ENCODE assay signal across 8 cellular contexts in genomic region chr6:21914121-21914973, GRCh38.
DNase-seq lines count a peak whose midpoint lies in the region; ATAC-seq and TF ChIP-seq lines count a peak whose summit lies in the region.

No MANE protein-coding gene starts in this region.

- H3K4me2 ChIP-seq in neuronal stem cell (ENCODE audit: insufficient read depth, low read length, poor library complexity, severe bottlenecking), result no peak overlapping the region

- H3K36me3 ChIP-seq in mucosa of descending colon (ENCODE audit: low read depth) (no peaks in the 10 kb centered on the region), neuronal stem cell (replicated peaks in 1 of 2; ENCODE audit: control insufficient read depth in 2 of 2, insufficient read depth in 2 of 2, low read length in 2 of 2) (peaks cover 0 to 23% of the 10 kb centered on the region in 2 donors)

- H3K27ac ChIP-seq in neuronal stem cell (replicated peaks; ENCODE audit: low read length), result no peak overlapping the region

- no peak overlapping the region for H3K14ac ChIP-seq in neuronal stem cell (ENCODE audit: low read length)

- no peak overlapping the region for H3K18ac ChIP-seq in neuronal stem cell (ENCODE audit: low read length)

- peaks cover 13% of the 10 kb centered on the region for H3K36me3 Mint-ChIP-seq in Calu3 (ENCODE audit: insufficient read depth, unreplicated experiment)
- H3K36me3 Mint-ChIP-seq in activated naive CD8-positive, alpha-beta T cell, result peaks cover 2% of the 10 kb centered on the region

- in situ Hi-C loops in GM13976 (cut with MboI; ENCODE audit: low sequenced_read_pairs, unreplicated experiment) (no loop called here), KBM-7 (cut with MboI; ENCODE audit: low pct_unique_long_range_greater_than_20kb, low sequenced_read_pairs) (no loop called here)

- no peak overlapping the region for H2AK5ac ChIP-seq in neuronal stem cell (ENCODE audit: low read depth, low read length)

- H2BK15ac ChIP-seq in neuronal stem cell (ENCODE audit: low read length), result no peak overlapping the region

- no peak overlapping the region for H3K23ac ChIP-seq in neuronal stem cell (ENCODE audit: low read depth, low read length, poor library complexity)

- H4K8ac ChIP-seq in neuronal stem cell (ENCODE audit: low read depth, low read length), result no peak overlapping the region

- H2BK120ac ChIP-seq in neuronal stem cell (ENCODE audit: low read depth, low read length), result no peak overlapping the region

- no CpG with 5 or more reads among the region's 8 CpGs for WGBS in neuronal stem cell (ENCODE audit: extremely low coverage in 2 of 2, insufficient read length in 2 of 2, insufficient replicate concordance in 1 of 2), 2 donors

- CTCF ChIA-PET in Calu3 (lab: Charles Lee), result no interaction called here

- peak; percentile 27 for ATAC-seq in mucosa of descending colon

- no peaks in the 10 kb centered on the region for H3K27me3 Mint-ChIP-seq in Calu3 (ENCODE audit: unreplicated experiment)
- H3K27me3 Mint-ChIP-seq in activated naive CD8-positive, alpha-beta T cell, result peaks cover 1% of the 10 kb centered on the region

- H3K9me3 ChIP-seq in mucosa of descending colon, result no peaks in the 10 kb centered on the region
- H3K9me3 ChIP-seq in neuronal stem cell (replicated peaks in 1 of 2; ENCODE audit: control insufficient read depth in 2 of 2, insufficient read depth in 1 of 2, low read depth in 1 of 2, low read length in 2 of 2), result peaks cover 0 to 2% of the 10 kb centered on the region in 2 donors

- H2BK5ac ChIP-seq in neuronal stem cell (ENCODE audit: low read length), result no peak overlapping the region

- H3K4me3 ChIP-seq in mucosa of descending colon (no peak overlapping the region), neuronal stem cell (ENCODE audit: low read length in 2 of 2) (no peak overlapping the region)

- TF ChIP-seq CTCF in Calu3 (IDR thresholded peaks at IDR 0.05; ENCODE audit: unreplicated experiment), result no peak
- no peak for TF ChIP-seq CTCF in mucosa of descending colon (IDR thresholded peaks at IDR 0.05)
- TF ChIP-seq CTCF in GM13976 (IDR thresholded peaks at IDR 0.05; ENCODE audit: borderline replicate concordance, control extremely low read depth, extremely low read depth, insufficient read depth, missing control alignments), result no peak

- no peak overlapping the region for H3K4ac ChIP-seq in neuronal stem cell (ENCODE audit: low read length)

- H4K91ac ChIP-seq in neuronal stem cell (ENCODE audit: low read depth, low read length, poor library complexity), result no peak overlapping the region

- no peaks in the 10 kb centered on the region for H3K79me1 ChIP-seq in neuronal stem cell (ENCODE audit: low read depth, low read length)

- intact Hi-C loops in Calu3 (cut with micrococcal nuclease; ENCODE audit: unreplicated experiment), result no loop called here
- intact Hi-C loops in mucosa of descending colon (cut with DNase I, micrococcal nuclease), result no loop called here

- no peaks in the 10 kb centered on the region for H3K4me1 ChIP-seq in mucosa of descending colon (ENCODE audit: low read depth)
- H3K4me1 ChIP-seq in neuronal stem cell (ENCODE audit: control insufficient read depth in 2 of 2, insufficient read depth in 1 of 2, low read depth in 1 of 2, low read length in 2 of 2), result no peaks in the 10 kb centered on the region

- H3K27me3 ChIP-seq in neuronal stem cell (ENCODE audit: control insufficient read depth in 3 of 3, insufficient read depth in 3 of 3, low read depth in 1 of 3, low read length in 3 of 3), result no peaks in the 10 kb centered on the region

- no peak overlapping the region for H2AFZ ChIP-seq in neuronal stem cell (ENCODE audit: low read length)

- no peak overlapping the region for H2BK12ac ChIP-seq in neuronal stem cell (ENCODE audit: low read length)

- peak overlapping the region; percentile 29 for H3K4me3 Mint-ChIP-seq in Calu3 (ENCODE audit: low read depth, unreplicated experiment)
- peak overlapping the region; percentile 40 for H3K4me3 Mint-ChIP-seq in activated naive CD8-positive, alpha-beta T cell

- H3K9me3 Mint-ChIP-seq in Calu3 (ENCODE audit: low read depth, unreplicated experiment), result no peaks in the 10 kb centered on the region
- no peaks in the 10 kb centered on the region for H3K9me3 Mint-ChIP-seq in activated naive CD8-positive, alpha-beta T cell (ENCODE audit: low read depth)

- DNase-seq in Calu3 (peak; percentile 78), NCI-H510A treated with DMSO at 0.1 percent for 48 hours (lab: John Stamatoyannopoulos, UW) (peak; percentile 72), mucosa of descending colon (peak; percentile 53 to 77 (median 55)), GM13976 (ENCODE audit: low spot score) (no peak), NCI-H1417 treated with DMSO at 0.1 percent for 48 hours (lab: John Stamatoyannopoulos, UW) (no peak), KBM-7 (no peak), neuronal stem cell (ENCODE audit: low spot score) (no peak)

- BruUV-seq in Calu3 (replicated peaks; lab: Mats Ljungman, UMichigan), result no TSS peak

- H3K9ac ChIP-seq in neuronal stem cell (ENCODE audit: low read depth, low read length, poor library complexity), result no peak overlapping the region

- peaks cover 39% of the 10 kb centered on the region for H3K4me1 Mint-ChIP-seq in Calu3 (ENCODE audit: low read depth, unreplicated experiment)
- peaks cover 19% of the 10 kb centered on the region for H3K4me1 Mint-ChIP-seq in activated naive CD8-positive, alpha-beta T cell (ENCODE audit: low read depth)

- peak overlapping the region; percentile 33 for H3K27ac Mint-ChIP-seq in Calu3 (ENCODE audit: unreplicated experiment)
- H3K27ac Mint-ChIP-seq in activated naive CD8-positive, alpha-beta T cell, result no peak overlapping the region

Comparison
In these comparisons a context has a peak if more than half of its experiments do, and no peak if none do; other contexts are left out.
1. DNase-seq: peak in Calu3 (single experiment), NCI-H510A treated with DMSO at 0.1 percent for 48 hours (single experiment) and mucosa of descending colon (3 of 3); none in GM13976 (single experiment), NCI-H1417 treated with DMSO at 0.1 percent for 48 hours (single experiment), KBM-7 (single experiment) and neuronal stem cell (single experiment).